Comparison of ENCODE assay signal across 17 cellular contexts in the genomic region with DNA sequence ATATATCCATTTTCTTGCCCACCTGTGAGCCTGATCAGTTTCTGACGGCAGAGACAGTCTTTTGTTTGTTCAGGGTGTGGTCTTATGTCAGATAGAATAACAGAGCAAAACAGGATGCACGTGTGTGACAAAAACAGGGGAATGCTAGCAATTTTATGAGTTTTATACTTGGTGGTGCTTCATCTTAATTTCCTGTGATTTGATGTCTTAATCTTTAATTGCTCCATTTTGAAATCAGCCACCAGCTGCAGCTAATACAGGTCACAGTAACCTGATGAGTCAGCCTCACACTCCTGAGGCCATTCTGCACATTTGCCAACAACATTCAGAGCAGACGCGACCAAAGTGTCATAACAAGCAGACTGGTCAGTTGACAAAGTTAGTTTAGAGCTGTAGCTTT. TPM values are rescaled to one million over a fixed set of nuclear protein-coding genes. Genes with fewer than 3 reads are reported as not detected.
DNase-seq lines count a peak whose midpoint lies in the region; ATAC-seq, FAIRE-seq and TF ChIP-seq lines count a peak whose summit lies in the region.
"Had no signal": no experiment of that assay in that cellular context is flagged by ENCODE, and none has a peak within 500 bp of the region (broad histone marks: within the 10 kb centered on the region; RNA-seq: fewer than 3 reads in every experiment).

No MANE protein-coding gene starts in this region.

- ATAC-seq in HG02588 (IDR thresholded peaks at IDR 0.05; ENCODE audit: unreplicated experiment), result no peak
- ATAC-seq in naive thymus-derived CD8-positive, alpha-beta T cell, result no peak
- ATAC-seq: sciatic nerve had no signal

- peak in 3 of 5 donors; percentile 1 to 27 (median 4) for DNase-seq in CD4-positive, alpha-beta memory T cell
- DNase-seq in M059J (ENCODE audit: low read depth) (peak; percentile 77), bronchial epithelial cell (ENCODE audit: low read depth) (peak; percentile 67), Karpas-422 (no peak)
- DNase-seq in activated CD8-positive, alpha-beta memory T cell treated with anti-CD3 and anti-CD28 coated beads for 24 hours, result no peak
- DNase-seq in naive thymus-derived CD8-positive, alpha-beta T cell, result no peak
- DNase-seq: activated CD4-positive, CD25-positive, alpha-beta regulatory T cell treated with anti-CD3 and anti-CD28 coated beads, Interleukin-2, amount 50 U/mL, for 72 hours; activated T-cell treated with anti-CD3 and anti-CD28 coated beads, Interleukin-2, amount 50 U/mL, for 1 hour; naive B cell; NCI-H187 treated with DMSO at 0.1 percent for 48 hours; stimulated activated naive CD4-positive, alpha-beta T cell treated with Interleukin-2 at 50 U/mL for 16 hours had no signal

- H3K27ac Mint-ChIP-seq in CD4-positive, alpha-beta memory T cell, result peak overlapping the region in 3 of 7 donors; percentile 3 to 85 (median 15)
- no peak overlapping the region for H3K27ac Mint-ChIP-seq in naive thymus-derived CD8-positive, alpha-beta T cell
- H3K27ac Mint-ChIP-seq: IgD-negative memory B cell, naive B cell had no signal

- H3K9ac ChIP-seq in liver (ENCODE audit: low read depth in 1 of 2, low read length in 2 of 2) (no peak overlapping the region), Karpas-422 (ENCODE audit: low read length) (no peak overlapping the region)

- no peaks in the 10 kb centered on the region for H3K9me3 Mint-ChIP-seq in CD4-positive, alpha-beta memory T cell
- H3K9me3 Mint-ChIP-seq in naive thymus-derived CD8-positive, alpha-beta T cell, result no peaks in the 10 kb centered on the region
- H3K9me3 Mint-ChIP-seq: IgD-negative memory B cell, naive B cell had no signal

- CTCF ChIA-PET in CD4-positive, alpha-beta memory T cell (lab: Charles Lee; ENCODE audit: partially characterized antibody), result no interaction called here

- H2AFZ ChIP-seq in Karpas-422 (ENCODE audit: low read length), result no peak overlapping the region

- H4K20me1 ChIP-seq in Karpas-422 (ENCODE audit: insufficient read depth, low read depth, low read length), result no peaks in the 10 kb centered on the region

- FAIRE-seq in bronchial epithelial cell (lab: Jason Lieb, UNC), result no peak

- no peak overlapping the region for H3K4me3 ChIP-seq in CD4-positive, alpha-beta memory T cell (ENCODE audit: low read length in 2 of 2)
- H3K4me3 ChIP-seq in bronchial epithelial cell (ENCODE audit: low read depth, low read length), result no peak overlapping the region
- no peak overlapping the region for H3K4me3 ChIP-seq in liver (ENCODE audit: low read depth in 1 of 3, low read length in 3 of 3)
- H3K4me3 ChIP-seq in Karpas-422 (ENCODE audit: low read length), result no peak overlapping the region
- H3K4me3 ChIP-seq: coronary artery had no signal

- peaks cover 4 to 7% (median 5%) of the 10 kb centered on the region in 4 donors for H3K4me1 Mint-ChIP-seq in CD4-positive, alpha-beta memory T cell
- H3K4me1 Mint-ChIP-seq in naive thymus-derived CD8-positive, alpha-beta T cell, result no peaks in the 10 kb centered on the region
- H3K4me1 Mint-ChIP-seq: IgD-negative memory B cell, naive B cell had no signal

- POLR2A ChIA-PET in CD4-positive, alpha-beta memory T cell (lab: Charles Lee; ENCODE audit: partially characterized antibody), result interaction anchor here (1.4 kb wide), 1 partner anchor 43 kb away, joined by 5 read pairs; no protein-coding TSS in a partner anchor
- POLR2A ChIA-PET in naive thymus-derived CD8-positive, alpha-beta T cell (lab: Charles Lee), result no interaction called here

- H3K4me1 ChIP-seq in CD4-positive, alpha-beta memory T cell (ENCODE audit: insufficient read depth, low read length), result peaks cover 7% of the 10 kb centered on the region
- H3K4me1 ChIP-seq in liver (ENCODE audit: control insufficient read depth in 4 of 4, insufficient read depth in 4 of 4, low read length in 3 of 4), result peaks cover 0 to 3% (median under 1%) of the 10 kb centered on the region in 4 donors
- no peaks in the 10 kb centered on the region for H3K4me1 ChIP-seq in Karpas-422 (ENCODE audit: low read length)

- no peaks in the 10 kb centered on the region for H3K79me2 ChIP-seq in Karpas-422 (ENCODE audit: low read length)

- no peaks in the 10 kb centered on the region for H3K27me3 Mint-ChIP-seq in CD4-positive, alpha-beta memory T cell
- no peaks in the 10 kb centered on the region for H3K27me3 Mint-ChIP-seq in naive thymus-derived CD8-positive, alpha-beta T cell
- H3K27me3 Mint-ChIP-seq: IgD-negative memory B cell, naive B cell had no signal

- no peaks in the 10 kb centered on the region for H3K27me3 ChIP-seq in CD4-positive, alpha-beta memory T cell (ENCODE audit: insufficient read depth, low read length)
- H3K27me3 ChIP-seq in bronchial epithelial cell (ENCODE audit: control insufficient read depth, insufficient read depth, low read length) (no peaks in the 10 kb centered on the region), liver (ENCODE audit: control insufficient read depth in 4 of 4, insufficient read depth in 4 of 4, low read length in 3 of 4) (no peaks in the 10 kb centered on the region), Karpas-422 (ENCODE audit: low read length) (no peaks in the 10 kb centered on the region)

- H3K4me2 ChIP-seq in Karpas-422 (ENCODE audit: low read depth, low read length, poor library complexity, severe bottlenecking), result no peak overlapping the region

- intact Hi-C loops in CD4-positive, alpha-beta memory T cell (cut with micrococcal nuclease), result no loop called here

- H3K27ac ChIP-seq in CD4-positive, alpha-beta memory T cell (ENCODE audit: low read depth, low read length), result no peak overlapping the region
- H3K27ac ChIP-seq in liver (ENCODE audit: low read depth in 1 of 2, low read length in 2 of 2), result no peak overlapping the region
- H3K27ac ChIP-seq in Karpas-422 (ENCODE audit: low read length), result no peak overlapping the region
- H3K27ac ChIP-seq: C4-2B, coronary artery had no signal

- 55% methylated on average over 4 of the region's 4 CpGs for WGBS in liver

- H3K4me3 Mint-ChIP-seq in CD4-positive, alpha-beta memory T cell, result peak overlapping the region in 3 of 8 donors; percentile 1 to 27 (median 20)
- H3K4me3 Mint-ChIP-seq in naive thymus-derived CD8-positive, alpha-beta T cell, result no peak overlapping the region
- H3K4me3 Mint-ChIP-seq: IgD-negative memory B cell, naive B cell had no signal

- H3K36me3 ChIP-seq in CD4-positive, alpha-beta memory T cell (ENCODE audit: insufficient read depth, low read length), result no peaks in the 10 kb centered on the region
- no peaks in the 10 kb centered on the region for H3K36me3 ChIP-seq in bronchial epithelial cell (ENCODE audit: control insufficient read depth, insufficient read depth, low read length)
- no peaks in the 10 kb centered on the region for H3K36me3 ChIP-seq in liver (ENCODE audit: control insufficient read depth in 4 of 4, insufficient read depth in 3 of 4, low read depth in 1 of 4, low read length in 3 of 4)
- no peaks in the 10 kb centered on the region for H3K36me3 ChIP-seq in Karpas-422 (ENCODE audit: insufficient read depth, low read length)

- no peaks in the 10 kb centered on the region for H3K9me3 ChIP-seq in CD4-positive, alpha-beta memory T cell (ENCODE audit: control insufficient read depth in 1 of 2, low read length in 2 of 2)
- no peaks in the 10 kb centered on the region for H3K9me3 ChIP-seq in liver (ENCODE audit: control insufficient read depth in 4 of 4, low read length in 3 of 4)
- no peaks in the 10 kb centered on the region for H3K9me3 ChIP-seq in Karpas-422 (ENCODE audit: low read length)

- H3K9me2 ChIP-seq in Karpas-422 (replicated peaks; ENCODE audit: insufficient read depth, low read length), result no peaks in the 10 kb centered on the region

- no peak for TF ChIP-seq RAD21 in liver (IDR thresholded peaks at IDR 0.05)

- no peaks in the 10 kb centered on the region for H3K36me3 Mint-ChIP-seq in CD4-positive, alpha-beta memory T cell
- H3K36me3 Mint-ChIP-seq in naive thymus-derived CD8-positive, alpha-beta T cell, result no peaks in the 10 kb centered on the region
- H3K36me3 Mint-ChIP-seq: IgD-negative memory B cell, naive B cell had no signal

- TF ChIP-seq CTCF in bronchial epithelial cell (IDR thresholded peaks at IDR 0.05; ENCODE audit: insufficient read depth, low read length, severe bottlenecking) (no peak), liver (IDR thresholded peaks at IDR 0.05; ENCODE audit: low read depth, low read length, missing input control) (no peak)

TF ChIP-seq in liver, 16 proteins besides CTCF, POLR2A, EP300 and RAD21 (continues in another document):
- TF ChIP-seq, protein P1, sequence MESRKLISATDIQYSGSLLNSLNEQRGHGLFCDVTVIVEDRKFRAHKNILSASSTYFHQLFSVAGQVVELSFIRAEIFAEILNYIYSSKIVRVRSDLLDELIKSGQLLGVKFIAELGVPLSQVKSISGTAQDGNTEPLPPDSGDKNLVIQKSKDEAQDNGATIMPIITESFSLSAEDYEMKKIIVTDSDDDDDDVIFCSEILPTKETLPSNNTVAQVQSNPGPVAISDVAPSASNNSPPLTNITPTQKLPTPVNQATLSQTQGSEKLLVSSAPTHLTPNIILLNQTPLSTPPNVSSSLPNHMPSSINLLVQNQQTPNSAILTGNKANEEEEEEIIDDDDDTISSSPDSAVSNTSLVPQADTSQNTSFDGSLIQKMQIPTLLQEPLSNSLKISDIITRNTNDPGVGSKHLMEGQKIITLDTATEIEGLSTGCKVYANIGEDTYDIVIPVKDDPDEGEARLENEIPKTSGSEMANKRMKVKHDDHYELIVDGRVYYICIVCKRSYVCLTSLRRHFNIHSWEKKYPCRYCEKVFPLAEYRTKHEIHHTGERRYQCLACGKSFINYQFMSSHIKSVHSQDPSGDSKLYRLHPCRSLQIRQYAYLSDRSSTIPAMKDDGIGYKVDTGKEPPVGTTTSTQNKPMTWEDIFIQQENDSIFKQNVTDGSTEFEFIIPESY (IDR thresholded peaks at IDR 0.05), result no peak
- TF ChIP-seq, protein P2, sequence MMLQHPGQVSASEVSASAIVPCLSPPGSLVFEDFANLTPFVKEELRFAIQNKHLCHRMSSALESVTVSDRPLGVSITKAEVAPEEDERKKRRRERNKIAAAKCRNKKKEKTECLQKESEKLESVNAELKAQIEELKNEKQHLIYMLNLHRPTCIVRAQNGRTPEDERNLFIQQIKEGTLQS (IDR thresholded peaks at IDR 0.05), result peak; percentile 46
- no peak for TF ChIP-seq GABPA (IDR thresholded peaks at IDR 0.05 in 1 of 2, conservative IDR thresholded peaks at IDR 0.05 in 1 of 2)
- no peak for TF ChIP-seq FOXA2 (IDR thresholded peaks at IDR 0.05)

RNA-seq across cellular contexts. Expression of a gene that starts 42.3 kb away (rescaled TPM):
- total RNA-seq in CD4-positive, alpha-beta memory T cell, result 10 to 100 TPM; 25.7 to 29.7 TPM
- 1 to 10 TPM; 4.0 to 5.4 TPM for polyA plus RNA-seq in CD4-positive, alpha-beta memory T cell
- total RNA-seq in M059J (2014; rRNA removed; shearing (Covaris generic)), result 3.2 and 4.9 TPM in 2 replicates
- total RNA-seq in bronchial epithelial cell (14.5 and 16.9 TPM in 2 replicates), liver (1 to 10 TPM; 8.6 to 9.7 TPM)
- 1 to 10 TPM; 2.4 to 3.8 TPM for polyA plus RNA-seq in liver
- total RNA-seq in Karpas-422 (2014; rRNA removed; shearing (Covaris generic); ENCODE audit: low replicate concordance), result not detected in 2 replicates
- 10 to 100 TPM; 27.1 to 27.3 TPM for total RNA-seq in naive thymus-derived CD8-positive, alpha-beta T cell
- 1 to 10 TPM; 5.3 to 5.7 (median 5.6) TPM for polyA plus RNA-seq in naive thymus-derived CD8-positive, alpha-beta T cell

Comparison
In these comparisons a context has a peak if more than half of its experiments do, and no peak if none do; other contexts are left out.
1. DNase-seq: peak in CD4-positive, alpha-beta memory T cell (3 of 5), M059J (single experiment) and bronchial epithelial cell (single experiment); none in activated CD8-positive, alpha-beta memory T cell treated with anti-CD3 and anti-CD28 coated beads for 24 hours (single experiment), Karpas-422 (single experiment) and naive thymus-derived CD8-positive, alpha-beta T cell (0 of 10).